ENCODE assay signal across 19 cellular contexts in the genomic region with DNA sequence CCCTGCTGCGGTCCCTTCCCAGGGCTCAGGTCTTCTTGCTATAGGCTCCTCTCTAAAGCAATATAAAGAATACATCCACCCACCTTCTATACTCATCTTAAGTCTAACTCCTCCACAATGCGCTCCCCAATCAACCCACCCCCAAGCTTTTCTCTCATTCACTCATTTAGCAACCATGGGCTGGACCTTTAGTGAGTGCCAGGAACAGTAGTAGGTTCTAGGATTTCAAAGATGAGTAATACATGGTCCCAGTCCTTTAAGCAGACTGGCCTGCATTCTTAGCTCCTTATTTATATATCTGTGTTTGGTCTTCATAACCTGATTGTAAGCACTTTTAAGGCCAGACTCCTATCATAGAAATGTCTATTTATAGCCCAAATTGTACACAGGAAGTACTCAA. TPM values are rescaled to one million over a fixed set of nuclear protein-coding genes. Genes with fewer than 3 reads are reported as not detected.
DNase-seq lines count a peak whose midpoint lies in the region; ATAC-seq and TF ChIP-seq lines count a peak whose summit lies in the region.
"Had no signal": no experiment of that assay in that cellular context is flagged by ENCODE, and none has a peak within 500 bp of the region (broad histone marks: within the 10 kb centered on the region; RNA-seq: fewer than 3 reads in every experiment).

No MANE protein-coding gene starts in this region.

- H3K4me3 ChIP-seq in GM23248 = no peak overlapping the region
- H3K4me3 ChIP-seq in fibroblast of villous mesenchyme (ENCODE audit: low read depth, low read length) = no peak overlapping the region
- no peak overlapping the region for H3K4me3 ChIP-seq in spleen

- intact Hi-C loops in spleen (cut with DNase I; ENCODE audit: low total_unique reads) = no loop called here

- TF ChIP-seq POLR2A in spleen (IDR thresholded peaks at IDR 0.05) = no peak

- H3K79me2 ChIP-seq in GM23248 (ENCODE audit: insufficient read depth) = no peaks in the 10 kb centered on the region

- H3K9me3 Mint-ChIP-seq in activated T-helper 17 cell treated with anti-CD3 and anti-CD28 coated beads, Interleukin-2, amount 50 U/mL, for 72 hours = no peaks in the 10 kb centered on the region
- H3K9me3 Mint-ChIP-seq: CD8-positive, alpha-beta memory T cell had no signal

- no peaks in the 10 kb centered on the region for H3K9me2 ChIP-seq in GM23248 (ENCODE audit: insufficient read depth)

- H3K4me1 ChIP-seq in GM23248 (ENCODE audit: insufficient read depth) = no peaks in the 10 kb centered on the region
- H3K4me1 ChIP-seq in spleen = peaks cover 0 to 23% (median 10%) of the 10 kb centered on the region in 6 donors

- in situ Hi-C loops in GM23248 (cut with MboI) = loop anchor here (25.0 kb wide), 1 partner anchor 398 kb away; no protein-coding TSS in a partner anchor

- no peaks in the 10 kb centered on the region for H3F3A ChIP-seq in GM23248 (ENCODE audit: insufficient read depth)

- no peaks in the 10 kb centered on the region for H3K4me1 Mint-ChIP-seq in activated T-helper 17 cell treated with anti-CD3 and anti-CD28 coated beads, Interleukin-2, amount 50 U/mL, for 72 hours
- H3K4me1 Mint-ChIP-seq: CD8-positive, alpha-beta memory T cell had no signal

- H3K27me3 Mint-ChIP-seq in activated T-helper 17 cell treated with anti-CD3 and anti-CD28 coated beads, Interleukin-2, amount 50 U/mL, for 72 hours = peaks cover 17% of the 10 kb centered on the region

- peaks cover 24% of the 10 kb centered on the region for H3K27me3 ChIP-seq in GM23248 (replicated peaks; ENCODE audit: insufficient read depth)
- peaks cover 0 to 74% (median 14%) of the 10 kb centered on the region in 7 donors for H3K27me3 ChIP-seq in spleen (replicated peaks in 1 of 7)

- TF ChIP-seq CTCF in fibroblast of villous mesenchyme (IDR thresholded peaks at IDR 0.05; ENCODE audit: insufficient read depth, low read depth, low read length) (no peak), spleen (IDR thresholded peaks at IDR 0.05 in 8 of 11, conservative IDR thresholded peaks at IDR 0.05 in 3 of 11) (no peak)

- no peak overlapping the region for H2AFZ ChIP-seq in GM23248

- no peaks in the 10 kb centered on the region for H3K36me3 Mint-ChIP-seq in activated T-helper 17 cell treated with anti-CD3 and anti-CD28 coated beads, Interleukin-2, amount 50 U/mL, for 72 hours (ENCODE audit: low read depth)
- H3K36me3 Mint-ChIP-seq: CD8-positive, alpha-beta memory T cell had no signal

- no peak overlapping the region for H3K4me2 ChIP-seq in GM23248 (ENCODE audit: unreplicated experiment)
- H3K4me2 ChIP-seq: KMS-11 had no signal

- H3K36me3 ChIP-seq in GM23248 (ENCODE audit: low read depth) (no peaks in the 10 kb centered on the region), spleen (no peaks in the 10 kb centered on the region)

- H3K27ac Mint-ChIP-seq in activated T-helper 17 cell treated with anti-CD3 and anti-CD28 coated beads, Interleukin-2, amount 50 U/mL, for 72 hours = no peak overlapping the region
- H3K27ac Mint-ChIP-seq: CD8-positive, alpha-beta memory T cell had no signal

- no peak overlapping the region for H3K4me3 Mint-ChIP-seq in activated T-helper 17 cell treated with anti-CD3 and anti-CD28 coated beads, Interleukin-2, amount 50 U/mL, for 72 hours
- H3K4me3 Mint-ChIP-seq: CD8-positive, alpha-beta memory T cell had no signal

- H3K27ac ChIP-seq in GM23248 (no peak overlapping the region), spleen (peak overlapping the region in 5 of 8 donors; percentile 13 to 64 (median 36))
- H3K27ac ChIP-seq: KMS-11 had no signal

- peak; percentile 64 for ATAC-seq in activated T-helper 17 cell treated with anti-CD3 and anti-CD28 coated beads, Interleukin-2, amount 50 U/mL, for 72 hours (replicated peaks)

- DNase-seq in GM23248 = peak; percentile 36
- peak; percentile 25 for DNase-seq in fibroblast of villous mesenchyme (ENCODE audit: low read depth)
- DNase-seq in spleen = no peak
- no peak for DNase-seq in DMS114 treated with DMSO at 0.1 percent for 48 hours (lab: John Stamatoyannopoulos, UW; ENCODE audit: unreplicated experiment)
- no peak for DNase-seq in stimulated activated CD4-positive, alpha-beta T cell treated with anti-CD3 and anti-CD28 coated beads, Interleukin-4, amount 100 ng/mL, for 4 hours
- no peak for DNase-seq in activated CD4-positive, alpha-beta T cell treated with anti-CD3 and anti-CD28 coated beads for 1 hour
- DNase-seq: C1 segment of cervical spinal cord; CD8-positive, alpha-beta memory T cell; DMS79; H7; NCI-H1417; NCI-H187 treated with DMSO at 0.1 percent for 48 hours; NCI-H446; NCI-H69; NK-92 treated with Interleukin-12 subunit alpha and Interleukin-12 subunit beta, amount 100 ng/mL, for 24 hours; Right ventricle myocardium superior had no signal

- no peaks in the 10 kb centered on the region for H4K20me1 ChIP-seq in GM23248 (ENCODE audit: insufficient read depth)

- 72 to 84% methylated on average over 2 of the region's 2 CpGs for WGBS in GM23248 (ENCODE audit: low coverage in 1 of 2, low lambda C conversion rate in 2 of 2, missing lambda C conversion rate in 2 of 2), 2 experiments
- WGBS in spleen, 5 donors = 85 to 100% (median 94%) methylated on average over 2 of the region's 2 CpGs

- H3K9ac ChIP-seq in GM23248 = no peak overlapping the region
- H3K9ac ChIP-seq: KMS-11 had no signal

- H3K9me3 ChIP-seq in GM23248 (ENCODE audit: low read depth) (no peaks in the 10 kb centered on the region), spleen (no peaks in the 10 kb centered on the region)

RNA-seq across cellular contexts. Expression of gene CAMK1G, which starts 5.9 kb away (rescaled TPM):
- total RNA-seq in GM23248 (2014; rRNA removed; shearing (Covaris generic)) = 0.11 TPM in 1 of 2 replicates, not detected in the other
- polyA plus RNA-seq in GM23248 (2016; fragmentation: Nextera tagmentation; extraction: Ambion mirVana) (0.24 TPM in 1 of 2 replicates, not detected in the other), spleen (1 to 10 TPM in 1 of 3 donors, under 1 TPM in 2; 0.68 to 1.4 (median 0.76) TPM)
- total RNA-seq in activated T-helper 17 cell treated with anti-CD3 and anti-CD28 coated beads, Interleukin-2, amount 50 U/mL, for 72 hours = under 1 TPM in 1 of 2 donors, not detected in 1; 0.21 TPM
- total RNA-seq in fibroblast of villous mesenchyme (2.6 and 9.1 TPM in 2 replicates), spleen (10 to 100 TPM in 1 of 7 donors, 1 to 10 TPM in 6; 2.7 to 12.2 (median 4.7) TPM)
- total RNA-seq: CD8-positive, alpha-beta memory T cell; HT-29; Right ventricle myocardium superior had no signal
- polyA plus RNA-seq: CD8-positive, alpha-beta memory T cell had no signal

Comparison
In these comparisons a context has a peak if more than half of its experiments do, and no peak if none do; other contexts are left out.
1. DNase-seq: peak in GM23248 (single experiment) and fibroblast of villous mesenchyme (single experiment); none in spleen (single experiment), DMS114 treated with DMSO at 0.1 percent for 48 hours (single experiment), stimulated activated CD4-positive, alpha-beta T cell treated with anti-CD3 and anti-CD28 coated beads, Interleukin-4, amount 100 ng/mL, for 4 hours (0 of 2) and activated CD4-positive, alpha-beta T cell treated with anti-CD3 and anti-CD28 coated beads for 1 hour (single experiment).